In the genomic region with DNA sequence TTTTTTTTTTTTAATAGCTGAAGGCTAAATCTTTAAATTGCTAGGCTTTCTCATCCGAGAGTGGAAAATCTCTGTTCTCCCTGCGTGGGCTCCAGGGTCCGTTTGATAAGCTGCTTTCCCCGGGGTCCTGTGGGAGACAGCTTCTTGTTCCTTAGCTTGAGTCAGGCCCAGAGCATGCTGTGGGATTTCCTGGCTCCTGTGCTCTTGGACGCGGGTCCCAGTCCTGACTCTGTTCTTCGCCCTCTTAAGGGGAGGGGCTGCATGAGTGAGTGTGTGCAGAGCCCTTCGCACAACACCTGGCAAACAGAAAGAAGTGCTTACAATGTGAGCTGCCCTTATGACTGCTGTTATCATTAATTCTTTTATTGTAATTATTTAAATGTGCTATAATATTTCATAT, we compare ENCODE assay signal across 18 cellular contexts.
DNase-seq lines count a peak whose midpoint lies in the region; ATAC-seq and TF ChIP-seq lines count a peak whose summit lies in the region.
"Had no signal": no experiment of that assay in that cellular context is flagged by ENCODE, and none has a peak within 500 bp of the region (broad histone marks: within the 10 kb centered on the region; RNA-seq: fewer than 3 reads in every experiment).

No MANE protein-coding gene starts in this region.

- H3K27ac ChIP-seq in left ventricle myocardium inferior (replicated peaks) (peak overlapping the region; percentile 60), heart right ventricle (peak overlapping the region in 5 of 10 donors; percentile 6 to 28 (median 22)), lower lobe of right lung (peak overlapping the region; percentile 81), substantia nigra (ENCODE audit: low read depth, low read length, poor library complexity, severe bottlenecking) (no peak overlapping the region)

- H3K27me3 ChIP-seq in left ventricle myocardium inferior (ENCODE audit: low read depth) (no peaks in the 10 kb centered on the region), heart right ventricle (no peaks in the 10 kb centered on the region), lower lobe of right lung (ENCODE audit: low read depth) (no peaks in the 10 kb centered on the region)

- DNase-seq in left ventricle myocardium inferior: no peak
- DNase-seq in heart right ventricle: no peak
- DNase-seq in astrocyte of the hippocampus (ENCODE audit: low read depth, low spot score): peak; percentile 62
- no peak for DNase-seq in lower lobe of right lung
- no peak for DNase-seq in stimulated activated CD4-positive, alpha-beta T cell treated with anti-CD3 and anti-CD28 coated beads, Interleukin-4, amount 100 ng/mL, for 1 hour
- DNase-seq in HuH-7.5 (ENCODE audit: low spot score): no peak
- DNase-seq in substantia nigra (lab: John Stamatoyannopoulos, UW): no peak
- DNase-seq: 8988T, DMS153, GDM1, KG1, MV-4-11, NCI-H1694 treated with DMSO at 0.1 percent for 48 hours, NCI-H2107, NCI-H524, NCI-H82, PC-3 had no signal

- TF ChIP-seq CTCF in left ventricle myocardium inferior (IDR thresholded peaks at IDR 0.05; ENCODE audit: borderline replicate concordance) (no peak), heart right ventricle (IDR thresholded peaks at IDR 0.05) (no peak), lower lobe of right lung (IDR thresholded peaks at IDR 0.05) (no peak)

- H3K36me3 ChIP-seq in left ventricle myocardium inferior: peaks cover 7% of the 10 kb centered on the region
- H3K36me3 ChIP-seq in heart right ventricle: peaks cover 0 to 21% (median 0%) of the 10 kb centered on the region in 9 donors
- peaks cover 5% of the 10 kb centered on the region for H3K36me3 ChIP-seq in lower lobe of right lung

- H3K4me1 ChIP-seq in left ventricle myocardium inferior: peaks cover 82% of the 10 kb centered on the region
- peaks cover 7 to 83% (median 46%) of the 10 kb centered on the region in 9 donors for H3K4me1 ChIP-seq in heart right ventricle
- H3K4me1 ChIP-seq in lower lobe of right lung: peaks cover 52% of the 10 kb centered on the region

- 40 to 50% methylated on average over 8 of the region's 8 CpGs for WGBS in heart right ventricle, 2 donors

- no peaks in the 10 kb centered on the region for H3K9me3 ChIP-seq in left ventricle myocardium inferior (replicated peaks)
- no peaks in the 10 kb centered on the region for H3K9me3 ChIP-seq in heart right ventricle
- no peaks in the 10 kb centered on the region for H3K9me3 ChIP-seq in lower lobe of right lung

- no peak overlapping the region for H3K4me3 ChIP-seq in left ventricle myocardium inferior
- no peak overlapping the region for H3K4me3 ChIP-seq in heart right ventricle
- no peak overlapping the region for H3K4me3 ChIP-seq in lower lobe of right lung

- intact Hi-C loops in left ventricle myocardium inferior (cut with micrococcal nuclease) (no loop called here), heart right ventricle (cut with DNase I) (no loop called here), lower lobe of right lung (cut with DNase I) (no loop called here)

- no peak for ATAC-seq in heart right ventricle
- ATAC-seq in lower lobe of right lung: no peak
- no peak for ATAC-seq in GM21360 (IDR thresholded peaks at IDR 0.05; ENCODE audit: unreplicated experiment)
- ATAC-seq: PC-3 had no signal
